ENCODE assay signal across 1 cellular context in the genomic region with DNA sequence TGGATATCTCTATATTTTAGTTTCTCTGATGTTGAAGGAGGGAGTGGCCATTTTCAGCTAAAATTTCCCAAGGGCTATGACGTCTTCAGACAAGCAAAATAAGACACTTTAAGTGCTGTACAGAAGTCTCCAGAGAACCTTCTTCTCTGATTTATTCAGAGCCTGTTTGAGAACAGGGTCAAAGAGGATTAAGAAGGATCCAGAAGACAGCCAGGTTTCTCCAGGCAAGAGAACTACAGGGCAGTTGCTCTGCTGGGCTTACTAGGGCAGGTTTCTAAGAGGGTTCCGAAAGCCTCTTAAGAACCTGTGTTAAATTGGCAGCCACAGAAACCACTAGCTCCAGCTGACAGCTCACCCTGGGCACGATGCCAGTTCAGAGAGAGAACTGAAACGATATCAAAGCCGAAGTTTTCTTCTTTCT.
A peak's percentile ranks its signal among the peaks of the same experiment; 100 is the strongest.
TF ChIP-seq lines count a peak whose summit lies in the region.

No MANE protein-coding gene starts in this region.

TF ChIP-seq in SK-N-SH, 30 proteins besides CTCF, POLR2A, EP300 and RAD21:
- no peak for TF ChIP-seq FOSL2 (IDR thresholded peaks at IDR 0.05; ENCODE audit: borderline replicate concordance, low read depth)
- peak; percentile 34; the same call in 1 of the 2 replicates for TF ChIP-seq POLR2AphosphoS5 (IDR thresholded peaks at IDR 0.05; ENCODE audit: low read depth, low read length)
- TF ChIP-seq RCOR1 (IDR thresholded peaks at IDR 0.05; ENCODE audit: low read length), result no peak
- TF ChIP-seq JUND (IDR thresholded peaks at IDR 0.05), result 0 out of 2 replicates have a peak, but pooled peaks have one; percentile 13
- TF ChIP-seq SIN3A (IDR thresholded peaks at IDR 0.05; ENCODE audit: borderline replicate concordance, low read depth, low read length), result no peak
- TF ChIP-seq NFIC (IDR thresholded peaks at IDR 0.05; ENCODE audit: borderline replicate concordance), result peak; percentile 92
- TF ChIP-seq TCF12 (IDR thresholded peaks at IDR 0.05), result peak; percentile 47
- TF ChIP-seq, protein P1, sequence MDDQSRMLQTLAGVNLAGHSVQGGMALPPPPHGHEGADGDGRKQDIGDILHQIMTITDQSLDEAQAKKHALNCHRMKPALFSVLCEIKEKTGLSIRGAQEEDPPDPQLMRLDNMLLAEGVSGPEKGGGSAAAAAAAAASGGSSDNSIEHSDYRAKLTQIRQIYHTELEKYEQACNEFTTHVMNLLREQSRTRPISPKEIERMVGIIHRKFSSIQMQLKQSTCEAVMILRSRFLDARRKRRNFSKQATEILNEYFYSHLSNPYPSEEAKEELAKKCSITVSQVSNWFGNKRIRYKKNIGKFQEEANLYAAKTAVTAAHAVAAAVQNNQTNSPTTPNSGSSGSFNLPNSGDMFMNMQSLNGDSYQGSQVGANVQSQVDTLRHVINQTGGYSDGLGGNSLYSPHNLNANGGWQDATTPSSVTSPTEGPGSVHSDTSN (IDR thresholded peaks at IDR 0.05), result peak; percentile 66
